ENCODE assay signal across 2 cellular contexts in genomic region chr19:12494260-12494860, GRCh38.
TF ChIP-seq lines count a peak whose summit lies in the region.

No MANE protein-coding gene starts in this region.

TF ChIP-seq in K562, 482 proteins besides CTCF, POLR2A, EP300 and RAD21:
- TF ChIP-seq RBM25 (IDR thresholded peaks at IDR 0.05; ENCODE audit: low read depth, low read length, severe bottlenecking) (peak; percentile 40), KLF13 (tag; IDR thresholded peaks at IDR 0.05; ENCODE audit: borderline replicate concordance, low read depth) (no peak), BACH1 (tag; IDR thresholded peaks at IDR 0.05) (no peak), TCF7 (IDR thresholded peaks at IDR 0.05; ENCODE audit: borderline replicate concordance) (no peak), ZNF146 (CRISPR knock-in tag; IDR thresholded peaks at IDR 0.05; ENCODE audit: unreplicated experiment) (peak; percentile 56), YBX1 (IDR thresholded peaks at IDR 0.05) (no peak), BCOR (IDR thresholded peaks at IDR 0.05) (peak; percentile 49; the same call in 1 of the 2 replicates), GTF2A2 (tag; IDR thresholded peaks at IDR 0.05) (no peak)
TF ChIP-seq in K562: peak in this region for 3.

TF ChIP-seq in HEK293T, 16 proteins besides CTCF, POLR2A, EP300 and RAD21:
- TF ChIP-seq ZNF384 (IDR thresholded peaks at IDR 0.05), result no peak
- TF ChIP-seq CTBP1 (IDR thresholded peaks at IDR 0.05; ENCODE audit: borderline replicate concordance), result no peak
- TF ChIP-seq NFRKB (IDR thresholded peaks at IDR 0.05), result no peak
- no peak for TF ChIP-seq BHLHE40 (IDR thresholded peaks at IDR 0.05; ENCODE audit: borderline replicate concordance)
TF ChIP-seq in HEK293T: peak in this region for 0.
